8 cellular contexts compared by ENCODE assay signal in genomic region chr6:30345852-30346251, GRCh38. TPM values are rescaled to one million over a fixed set of nuclear protein-coding genes. Genes with fewer than 3 reads are reported as not detected.
DNase-seq lines count a peak whose midpoint lies in the region; ATAC-seq and TF ChIP-seq lines count a peak whose summit lies in the region.

No MANE protein-coding gene starts in this region.

- H3K36me3 Mint-ChIP-seq in activated CD4-positive, alpha-beta T cell treated with anti-CD3 and anti-CD28 coated beads, Interleukin-2, amount 10 ng/mL, durations not matched to agents 7 days and 5 days (ENCODE audit: low read depth) = peaks cover 25% of the 10 kb centered on the region
- peaks cover 5% of the 10 kb centered on the region for H3K36me3 Mint-ChIP-seq in activated naive CD8-positive, alpha-beta T cell

- H3K4me3 ChIP-seq in left lung (peak overlapping the region; percentile 70 to 92), thoracic aorta (peak overlapping the region; percentile 94)

- no peaks in the 10 kb centered on the region for H3K9me3 Mint-ChIP-seq in activated CD4-positive, alpha-beta T cell treated with anti-CD3 and anti-CD28 coated beads, Interleukin-2, amount 10 ng/mL, durations not matched to agents 7 days and 5 days
- no peaks in the 10 kb centered on the region for H3K9me3 Mint-ChIP-seq in activated naive CD8-positive, alpha-beta T cell (ENCODE audit: low read depth)

- H3K27ac ChIP-seq in left lung (no peak overlapping the region), thoracic aorta (no peak overlapping the region)

- H3K4me3 Mint-ChIP-seq in activated CD4-positive, alpha-beta T cell treated with anti-CD3 and anti-CD28 coated beads, Interleukin-2, amount 10 ng/mL, durations not matched to agents 7 days and 5 days = peak overlapping the region; percentile 91
- peak overlapping the region; percentile 91 for H3K4me3 Mint-ChIP-seq in activated naive CD8-positive, alpha-beta T cell

- H3K27me3 Mint-ChIP-seq in activated CD4-positive, alpha-beta T cell treated with anti-CD3 and anti-CD28 coated beads, Interleukin-2, amount 10 ng/mL, durations not matched to agents 7 days and 5 days = peaks cover 6% of the 10 kb centered on the region
- H3K27me3 Mint-ChIP-seq in activated naive CD8-positive, alpha-beta T cell = no peaks in the 10 kb centered on the region

- H3K36me3 ChIP-seq in left lung (peaks cover 0 to 34% of the 10 kb centered on the region in 2 donors), thoracic aorta (peaks cover 7% of the 10 kb centered on the region)

- intact Hi-C loops in left lung (cut with DNase I) = no loop called here

- TF ChIP-seq CTCF in left lung (IDR thresholded peaks at IDR 0.05) (no peak), thoracic aorta (IDR thresholded peaks at IDR 0.05) (no peak)

- ATAC-seq in left lung = no peak
- no peak for ATAC-seq in thoracic aorta (ENCODE audit: insufficient number of reproducible peaks, low FRiP score, low read depth)
- no peak for ATAC-seq in HG03097 (IDR thresholded peaks at IDR 0.05; ENCODE audit: low FRiP score, unreplicated experiment)

- peaks cover 0 to 15% of the 10 kb centered on the region in 2 donors for H3K4me1 ChIP-seq in left lung
- H3K4me1 ChIP-seq in thoracic aorta (ENCODE audit: control insufficient read depth in 1 of 2, low read depth in 2 of 2) = peaks cover 2 to 13% of the 10 kb centered on the region in 2 donors

- CTCF ChIA-PET in activated CD4-positive, alpha-beta T cell treated with anti-CD3 and anti-CD28 coated beads, Interleukin-2, amount 10 ng/mL, durations not matched to agents 7 days and 5 days (lab: Charles Lee) = no interaction called here

- H3K4me1 Mint-ChIP-seq in activated CD4-positive, alpha-beta T cell treated with anti-CD3 and anti-CD28 coated beads, Interleukin-2, amount 10 ng/mL, durations not matched to agents 7 days and 5 days = peaks cover 38% of the 10 kb centered on the region
- H3K4me1 Mint-ChIP-seq in activated naive CD8-positive, alpha-beta T cell (ENCODE audit: low read depth) = peaks cover 23% of the 10 kb centered on the region

- no peaks in the 10 kb centered on the region for H3K9me3 ChIP-seq in left lung
- no peaks in the 10 kb centered on the region for H3K9me3 ChIP-seq in thoracic aorta

- DNase-seq in activated CD4-positive, alpha-beta T cell treated with anti-CD3 and anti-CD28 coated beads, Interleukin-2, amount 10 ng/mL, durations not matched to agents 7 days and 5 days = no peak
- DNase-seq in activated CD4-positive, alpha-beta T cell treated with anti-CD3 and anti-CD28 coated beads for 4 hours = no peak
- DNase-seq in left lung = no peak
- no peak for DNase-seq in thoracic aorta (ENCODE audit: low spot score)
- DNase-seq in Ammon's horn (ENCODE audit: low spot score) = no peak
- DNase-seq in inferior parietal cortex (ENCODE audit: extremely low spot score) = no peak

- POLR2A ChIA-PET in activated CD4-positive, alpha-beta T cell treated with anti-CD3 and anti-CD28 coated beads, Interleukin-2, amount 10 ng/mL, durations not matched to agents 7 days and 5 days (lab: Charles Lee) = no interaction called here

- peak overlapping the region; percentile 93 for H3K27ac Mint-ChIP-seq in activated CD4-positive, alpha-beta T cell treated with anti-CD3 and anti-CD28 coated beads, Interleukin-2, amount 10 ng/mL, durations not matched to agents 7 days and 5 days
- H3K27ac Mint-ChIP-seq in activated naive CD8-positive, alpha-beta T cell = peak overlapping the region; percentile 72

- H3K27me3 ChIP-seq in left lung (no peaks in the 10 kb centered on the region), thoracic aorta (replicated peaks; ENCODE audit: insufficient read depth) (no peaks in the 10 kb centered on the region)

RNA-seq across cellular contexts. Expression of gene RPP21, which starts 0.9 kb away (rescaled TPM):
- total RNA-seq in activated CD4-positive, alpha-beta T cell treated with anti-CD3 and anti-CD28 coated beads, Interleukin-2, amount 10 ng/mL, durations not matched to agents 7 days and 5 days = 10 to 100 TPM; 37.5 to 42.7 TPM
- total RNA-seq in left lung (10 to 100 TPM; 29.7 to 37.0 TPM), thoracic aorta (10 to 100 TPM; 20.8 to 49.7 TPM)

RNA-seq across cellular contexts. Expression of gene TRIM39, which starts 19.1 kb away (rescaled TPM):
- 10 to 100 TPM; 13.0 to 15.4 TPM for total RNA-seq in activated CD4-positive, alpha-beta T cell treated with anti-CD3 and anti-CD28 coated beads, Interleukin-2, amount 10 ng/mL, durations not matched to agents 7 days and 5 days
- 10 to 100 TPM; 10.2 to 11.5 TPM for total RNA-seq in left lung
- total RNA-seq in thoracic aorta = 10 to 100 TPM; 11.0 to 30.9 TPM
